1 cellular context compared by ENCODE assay signal in the genomic region with DNA sequence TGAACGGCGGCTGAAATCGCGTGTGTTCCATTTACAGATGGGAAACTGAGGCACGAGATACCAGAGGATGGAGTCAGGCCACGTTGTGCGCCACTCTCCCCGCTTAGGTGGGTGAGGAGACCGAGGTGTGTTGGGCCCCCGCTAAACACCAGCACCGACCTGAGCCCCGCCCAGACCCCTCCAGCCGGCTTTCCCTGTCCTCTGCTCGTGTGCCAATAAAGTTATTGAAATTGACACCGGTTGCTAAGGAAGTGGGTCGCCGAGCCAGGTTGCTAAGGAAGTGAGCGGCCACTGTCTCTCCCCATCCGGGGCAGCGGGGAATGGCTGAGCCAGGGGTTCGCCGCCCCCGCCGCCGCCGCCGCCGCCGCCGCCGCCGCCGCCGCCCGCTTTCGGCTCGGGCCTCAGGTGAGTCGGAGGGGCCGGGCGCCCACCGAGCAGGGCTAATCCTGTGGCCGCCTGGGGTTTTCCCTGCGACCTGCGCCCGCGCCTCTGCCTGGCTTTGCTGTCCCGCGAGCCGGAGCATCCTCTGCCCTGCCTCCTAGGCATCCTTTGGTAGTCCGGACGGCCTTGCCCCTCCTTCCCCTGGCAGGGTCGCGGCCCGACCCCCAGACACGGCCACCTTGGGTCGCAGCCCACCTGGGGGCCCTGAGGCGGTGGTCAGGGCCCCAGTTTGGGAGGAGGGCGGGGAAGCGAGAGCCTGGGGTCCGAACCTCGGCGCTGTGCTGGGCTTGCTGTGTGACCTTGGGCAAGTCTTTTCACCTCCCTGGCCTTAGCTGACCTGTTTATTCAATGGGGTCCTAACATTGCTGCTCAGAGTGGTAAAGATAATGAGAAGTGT.
TF ChIP-seq lines count a peak whose summit lies in the region.

A gene (plus strand): TSS at position 291 of the 838 bp plus-strand sequence. CDS start 32,127 bp downstream, outside the sequence.

TF ChIP-seq in HepG2, 621 proteins besides CTCF, POLR2A, EP300 and RAD21 (continued from another document and continues in another):
- TF ChIP-seq, protein P1, sequence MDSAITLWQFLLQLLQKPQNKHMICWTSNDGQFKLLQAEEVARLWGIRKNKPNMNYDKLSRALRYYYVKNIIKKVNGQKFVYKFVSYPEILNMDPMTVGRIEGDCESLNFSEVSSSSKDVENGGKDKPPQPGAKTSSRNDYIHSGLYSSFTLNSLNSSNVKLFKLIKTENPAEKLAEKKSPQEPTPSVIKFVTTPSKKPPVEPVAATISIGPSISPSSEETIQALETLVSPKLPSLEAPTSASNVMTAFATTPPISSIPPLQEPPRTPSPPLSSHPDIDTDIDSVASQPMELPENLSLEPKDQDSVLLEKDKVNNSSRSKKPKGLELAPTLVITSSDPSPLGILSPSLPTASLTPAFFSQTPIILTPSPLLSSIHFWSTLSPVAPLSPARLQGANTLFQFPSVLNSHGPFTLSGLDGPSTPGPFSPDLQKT (CRISPR knock-in tag; IDR thresholded peaks at IDR 0.05; ENCODE audit: borderline replicate concordance): no peak
- TF ChIP-seq HNF4A (CRISPR knock-in tag; IDR thresholded peaks at IDR 0.05) (0 out of 2 replicates have a peak, but pooled peaks have one; percentile 30), TCF7L2 (IDR thresholded peaks at IDR 0.05; ENCODE audit: low read depth, low read length) (no peak), SIN3A (IDR thresholded peaks at IDR 0.05; ENCODE audit: borderline replicate concordance, low read depth, low read length) (peak; percentile 100), ATRX (CRISPR knock-in tag; IDR thresholded peaks at IDR 0.05; ENCODE audit: borderline replicate concordance) (peak; percentile 88; the same call in 1 of the 2 replicates), GATAD1 (CRISPR knock-in tag; IDR thresholded peaks at IDR 0.05) (peak; percentile 90), TP53 (CRISPR knock-in tag; conservative IDR thresholded peaks at IDR 0.05) (peak; percentile 50; the same call in 1 of the 2 replicates), FOSL2 (CRISPR knock-in tag; IDR thresholded peaks at IDR 0.05) (no peak), ZNF235 (CRISPR knock-in tag; IDR thresholded peaks at IDR 0.05; ENCODE audit: borderline replicate concordance) (0 out of 2 replicates have a peak, but pooled peaks have one; percentile 79), ZFP82 (CRISPR knock-in tag; IDR thresholded peaks at IDR 0.05; ENCODE audit: borderline replicate concordance) (no peak; the same call in 1 of the 2 replicates), ZMAT3 (CRISPR knock-in tag; conservative IDR thresholded peaks at IDR 0.05) (no peak), ZC3H4 (CRISPR knock-in tag; IDR thresholded peaks at IDR 0.05; ENCODE audit: borderline replicate concordance) (no peak), MIER3 (CRISPR knock-in tag; IDR thresholded peaks at IDR 0.05; ENCODE audit: borderline replicate concordance) (peak; percentile 87; the same call in 1 of the 2 replicates), ZFP36L1 (CRISPR knock-in tag; IDR thresholded peaks at IDR 0.05) (no peak), SP5 (CRISPR knock-in tag; IDR thresholded peaks at IDR 0.05; ENCODE audit: borderline replicate concordance, low read depth) (peak; percentile 73; the same call in 1 of the 2 replicates), HNRNPH1 (optimal IDR thresholded peaks at IDR 0.05; ENCODE audit: low read depth, low read length) (no peak), ETV6 (CRISPR knock-in tag; conservative IDR thresholded peaks at IDR 0.05) (peak; percentile 61; the same call in 1 of the 2 replicates), ZNF33B (CRISPR knock-in tag; IDR thresholded peaks at IDR 0.05) (peak; percentile 86; the same call in 1 of the 2 replicates), ZSCAN20 (CRISPR knock-in tag; IDR thresholded peaks at IDR 0.05; ENCODE audit: borderline replicate concordance) (peak; percentile 71; the same call in 1 of the 2 replicates), ZNF44 (CRISPR knock-in tag; IDR thresholded peaks at IDR 0.05) (0 out of 2 replicates have a peak, but pooled peaks have one; percentile 77), SALL2 (CRISPR knock-in tag; IDR thresholded peaks at IDR 0.05) (peak; percentile 88)
- TF ChIP-seq, protein P2, sequence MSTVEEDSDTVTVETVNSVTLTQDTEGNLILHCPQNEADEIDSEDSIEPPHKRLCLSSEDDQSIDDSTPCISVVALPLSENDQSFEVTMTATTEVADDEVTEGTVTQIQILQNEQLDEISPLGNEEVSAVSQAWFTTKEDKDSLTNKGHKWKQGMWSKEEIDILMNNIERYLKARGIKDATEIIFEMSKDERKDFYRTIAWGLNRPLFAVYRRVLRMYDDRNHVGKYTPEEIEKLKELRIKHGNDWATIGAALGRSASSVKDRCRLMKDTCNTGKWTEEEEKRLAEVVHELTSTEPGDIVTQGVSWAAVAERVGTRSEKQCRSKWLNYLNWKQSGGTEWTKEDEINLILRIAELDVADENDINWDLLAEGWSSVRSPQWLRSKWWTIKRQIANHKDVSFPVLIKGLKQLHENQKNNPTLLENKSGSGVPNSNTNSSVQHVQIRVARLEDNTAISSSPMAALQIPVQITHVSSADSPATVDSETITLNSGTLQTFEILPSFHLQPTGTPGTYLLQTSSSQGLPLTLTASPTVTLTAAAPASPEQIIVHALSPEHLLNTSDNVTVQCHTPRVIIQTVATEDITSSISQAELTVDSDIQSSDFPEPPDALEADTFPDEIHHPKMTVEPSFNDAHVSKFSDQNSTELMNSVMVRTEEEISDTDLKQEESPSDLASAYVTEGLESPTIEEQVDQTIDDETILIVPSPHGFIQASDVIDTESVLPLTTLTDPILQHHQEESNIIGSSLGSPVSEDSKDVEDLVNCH (CRISPR knock-in tag; IDR thresholded peaks at IDR 0.05): no peak
- TF ChIP-seq, protein P3, sequence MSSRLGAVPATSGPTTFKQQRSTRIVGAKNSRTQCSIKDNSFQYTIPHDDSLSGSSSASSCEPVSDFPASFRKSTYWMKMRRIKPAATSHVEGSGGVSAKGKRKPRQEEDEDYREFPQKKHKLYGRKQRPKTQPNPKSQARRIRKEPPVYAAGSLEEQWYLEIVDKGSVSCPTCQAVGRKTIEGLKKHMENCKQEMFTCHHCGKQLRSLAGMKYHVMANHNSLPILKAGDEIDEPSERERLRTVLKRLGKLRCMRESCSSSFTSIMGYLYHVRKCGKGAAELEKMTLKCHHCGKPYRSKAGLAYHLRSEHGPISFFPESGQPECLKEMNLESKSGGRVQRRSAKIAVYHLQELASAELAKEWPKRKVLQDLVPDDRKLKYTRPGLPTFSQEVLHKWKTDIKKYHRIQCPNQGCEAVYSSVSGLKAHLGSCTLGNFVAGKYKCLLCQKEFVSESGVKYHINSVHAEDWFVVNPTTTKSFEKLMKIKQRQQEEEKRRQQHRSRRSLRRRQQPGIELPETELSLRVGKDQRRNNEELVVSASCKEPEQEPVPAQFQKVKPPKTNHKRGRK (CRISPR knock-in tag; IDR thresholded peaks at IDR 0.05): no peak
- TF ChIP-seq, protein P4, sequence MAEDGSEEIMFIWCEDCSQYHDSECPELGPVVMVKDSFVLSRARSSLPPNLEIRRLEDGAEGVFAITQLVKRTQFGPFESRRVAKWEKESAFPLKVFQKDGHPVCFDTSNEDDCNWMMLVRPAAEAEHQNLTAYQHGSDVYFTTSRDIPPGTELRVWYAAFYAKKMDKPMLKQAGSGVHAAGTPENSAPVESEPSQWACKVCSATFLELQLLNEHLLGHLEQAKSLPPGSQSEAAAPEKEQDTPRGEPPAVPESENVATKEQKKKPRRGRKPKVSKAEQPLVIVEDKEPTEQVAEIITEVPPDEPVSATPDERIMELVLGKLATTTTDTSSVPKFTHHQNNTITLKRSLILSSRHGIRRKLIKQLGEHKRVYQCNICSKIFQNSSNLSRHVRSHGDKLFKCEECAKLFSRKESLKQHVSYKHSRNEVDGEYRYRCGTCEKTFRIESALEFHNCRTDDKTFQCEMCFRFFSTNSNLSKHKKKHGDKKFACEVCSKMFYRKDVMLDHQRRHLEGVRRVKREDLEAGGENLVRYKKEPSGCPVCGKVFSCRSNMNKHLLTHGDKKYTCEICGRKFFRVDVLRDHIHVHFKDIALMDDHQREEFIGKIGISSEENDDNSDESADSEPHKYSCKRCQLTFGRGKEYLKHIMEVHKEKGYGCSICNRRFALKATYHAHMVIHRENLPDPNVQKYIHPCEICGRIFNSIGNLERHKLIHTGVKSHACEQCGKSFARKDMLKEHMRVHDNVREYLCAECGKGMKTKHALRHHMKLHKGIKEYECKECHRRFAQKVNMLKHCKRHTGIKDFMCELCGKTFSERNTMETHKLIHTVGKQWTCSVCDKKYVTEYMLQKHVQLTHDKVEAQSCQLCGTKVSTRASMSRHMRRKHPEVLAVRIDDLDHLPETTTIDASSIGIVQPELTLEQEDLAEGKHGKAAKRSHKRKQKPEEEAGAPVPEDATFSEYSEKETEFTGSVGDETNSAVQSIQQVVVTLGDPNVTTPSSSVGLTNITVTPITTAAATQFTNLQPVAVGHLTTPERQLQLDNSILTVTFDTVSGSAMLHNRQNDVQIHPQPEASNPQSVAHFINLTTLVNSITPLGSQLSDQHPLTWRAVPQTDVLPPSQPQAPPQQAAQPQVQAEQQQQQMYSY (CRISPR knock-in tag; IDR thresholded peaks at IDR 0.05): no peak
- TF ChIP-seq, protein P5, sequence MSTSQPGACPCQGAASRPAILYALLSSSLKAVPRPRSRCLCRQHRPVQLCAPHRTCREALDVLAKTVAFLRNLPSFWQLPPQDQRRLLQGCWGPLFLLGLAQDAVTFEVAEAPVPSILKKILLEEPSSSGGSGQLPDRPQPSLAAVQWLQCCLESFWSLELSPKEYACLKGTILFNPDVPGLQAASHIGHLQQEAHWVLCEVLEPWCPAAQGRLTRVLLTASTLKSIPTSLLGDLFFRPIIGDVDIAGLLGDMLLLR (CRISPR knock-in tag; IDR thresholded peaks at IDR 0.05): peak; percentile 50; the same call in 1 of the 2 replicates
- TF ChIP-seq, protein P6, sequence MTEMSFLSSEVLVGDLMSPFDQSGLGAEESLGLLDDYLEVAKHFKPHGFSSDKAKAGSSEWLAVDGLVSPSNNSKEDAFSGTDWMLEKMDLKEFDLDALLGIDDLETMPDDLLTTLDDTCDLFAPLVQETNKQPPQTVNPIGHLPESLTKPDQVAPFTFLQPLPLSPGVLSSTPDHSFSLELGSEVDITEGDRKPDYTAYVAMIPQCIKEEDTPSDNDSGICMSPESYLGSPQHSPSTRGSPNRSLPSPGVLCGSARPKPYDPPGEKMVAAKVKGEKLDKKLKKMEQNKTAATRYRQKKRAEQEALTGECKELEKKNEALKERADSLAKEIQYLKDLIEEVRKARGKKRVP (CRISPR knock-in tag; IDR thresholded peaks at IDR 0.05): peak in 1 of 2 experiments; percentile 0; a peak in 1 of 4 replicates
- TF ChIP-seq, protein P7, sequence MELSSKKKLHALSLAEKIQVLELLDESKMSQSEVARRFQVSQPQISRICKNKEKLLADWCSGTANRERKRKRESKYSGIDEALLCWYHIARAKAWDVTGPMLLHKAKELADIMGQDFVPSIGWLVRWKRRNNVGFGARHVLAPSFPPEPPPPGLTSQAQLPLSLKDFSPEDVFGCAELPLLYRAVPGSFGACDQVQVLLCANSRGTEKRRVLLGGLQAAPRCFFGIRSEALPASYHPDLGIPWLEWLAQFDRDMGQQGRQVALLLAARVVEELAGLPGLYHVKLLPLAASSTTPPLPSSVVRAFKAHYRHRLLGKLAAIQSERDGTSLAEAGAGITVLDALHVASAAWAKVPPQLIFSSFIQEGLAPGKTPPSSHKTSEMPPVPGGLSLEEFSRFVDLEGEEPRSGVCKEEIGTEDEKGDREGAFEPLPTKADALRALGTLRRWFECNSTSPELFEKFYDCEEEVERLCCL (CRISPR knock-in tag; IDR thresholded peaks at IDR 0.05; ENCODE audit: borderline replicate concordance): 0 out of 2 replicates have a peak, but pooled peaks have one; percentile 44
- TF ChIP-seq, protein P8, sequence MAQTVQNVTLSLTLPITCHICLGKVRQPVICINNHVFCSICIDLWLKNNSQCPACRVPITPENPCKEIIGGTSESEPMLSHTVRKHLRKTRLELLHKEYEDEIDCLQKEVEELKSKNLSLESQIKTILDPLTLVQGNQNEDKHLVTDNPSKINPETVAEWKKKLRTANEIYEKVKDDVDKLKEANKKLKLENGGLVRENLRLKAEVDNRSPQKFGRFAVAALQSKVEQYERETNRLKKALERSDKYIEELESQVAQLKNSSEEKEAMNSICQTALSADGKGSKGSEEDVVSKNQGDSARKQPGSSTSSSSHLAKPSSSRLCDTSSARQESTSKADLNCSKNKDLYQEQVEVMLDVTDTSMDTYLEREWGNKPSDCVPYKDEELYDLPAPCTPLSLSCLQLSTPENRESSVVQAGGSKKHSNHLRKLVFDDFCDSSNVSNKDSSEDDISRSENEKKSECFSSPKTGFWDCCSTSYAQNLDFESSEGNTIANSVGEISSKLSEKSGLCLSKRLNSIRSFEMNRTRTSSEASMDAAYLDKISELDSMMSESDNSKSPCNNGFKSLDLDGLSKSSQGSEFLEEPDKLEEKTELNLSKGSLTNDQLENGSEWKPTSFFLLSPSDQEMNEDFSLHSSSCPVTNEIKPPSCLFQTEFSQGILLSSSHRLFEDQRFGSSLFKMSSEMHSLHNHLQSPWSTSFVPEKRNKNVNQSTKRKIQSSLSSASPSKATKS (CRISPR knock-in tag; IDR thresholded peaks at IDR 0.05): 0 out of 2 replicates have a peak, but pooled peaks have one; percentile 27
